In genomic region chr15:59029554-59029953, GRCh38 we compare ENCODE assay signal across 22 cellular contexts. TPM values are rescaled to one million over a fixed set of nuclear protein-coding genes. Genes with fewer than 3 reads are reported as not detected.
DNase-seq lines count a peak whose midpoint lies in the region; ATAC-seq lines count a peak whose summit lies in the region.
"Had no signal": no experiment of that assay in that cellular context is flagged by ENCODE, and none has a peak within 500 bp of the region (broad histone marks: within the 10 kb centered on the region; RNA-seq: fewer than 3 reads in every experiment).

No MANE protein-coding gene starts in this region.

- H3K4me3 ChIP-seq in CD4-positive, CD25-positive, alpha-beta regulatory T cell (ENCODE audit: low read depth, low read length): no peak overlapping the region
- H3K4me3 ChIP-seq: A549, GM12878, GM23248, HAP-1 had no signal

- H3K27ac ChIP-seq in CD4-positive, CD25-positive, alpha-beta regulatory T cell (ENCODE audit: insufficient read depth, low read length, poor library complexity, severe bottlenecking): no peak overlapping the region
- H3K27ac ChIP-seq: 22Rv1, A549, C4-2B, GM23248 had no signal

- no peaks in the 10 kb centered on the region for H3K27me3 Mint-ChIP-seq in activated CD8-positive, alpha-beta memory T cell treated with anti-CD3 and anti-CD28 coated beads, Interleukin-2, amount 10 ng/mL, durations not matched to agents 7 days and 5 days
- no peaks in the 10 kb centered on the region for H3K27me3 Mint-ChIP-seq in CD4-positive, CD25-positive, alpha-beta regulatory T cell
- H3K27me3 Mint-ChIP-seq in activated T-helper 17 cell treated with anti-CD3 and anti-CD28 coated beads, Interleukin-2, amount 50 U/mL, for 72 hours: no peaks in the 10 kb centered on the region
- H3K27me3 Mint-ChIP-seq in memory B cell: no peaks in the 10 kb centered on the region

- peaks cover 48% of the 10 kb centered on the region for H3K36me3 Mint-ChIP-seq in activated CD8-positive, alpha-beta memory T cell treated with anti-CD3 and anti-CD28 coated beads, Interleukin-2, amount 10 ng/mL, durations not matched to agents 7 days and 5 days
- H3K36me3 Mint-ChIP-seq in CD4-positive, CD25-positive, alpha-beta regulatory T cell: peaks cover 39% of the 10 kb centered on the region
- peaks cover 83% of the 10 kb centered on the region for H3K36me3 Mint-ChIP-seq in activated T-helper 17 cell treated with anti-CD3 and anti-CD28 coated beads, Interleukin-2, amount 50 U/mL, for 72 hours (ENCODE audit: low read depth)
- peaks cover 36% of the 10 kb centered on the region for H3K36me3 Mint-ChIP-seq in memory B cell

- peaks cover 36% of the 10 kb centered on the region for H3K36me3 ChIP-seq in CD4-positive, CD25-positive, alpha-beta regulatory T cell (ENCODE audit: control insufficient read depth, insufficient read depth, low read length)

- H3K4me1 ChIP-seq in CD4-positive, CD25-positive, alpha-beta regulatory T cell (ENCODE audit: control insufficient read depth, insufficient read depth, low read length, poor library complexity, severe bottlenecking): peaks cover 5% of the 10 kb centered on the region
- H3K4me1 ChIP-seq: A549, HAP-1 had no signal

- no peaks in the 10 kb centered on the region for H3K9me3 Mint-ChIP-seq in activated CD8-positive, alpha-beta memory T cell treated with anti-CD3 and anti-CD28 coated beads, Interleukin-2, amount 10 ng/mL, durations not matched to agents 7 days and 5 days (ENCODE audit: low read depth)
- no peaks in the 10 kb centered on the region for H3K9me3 Mint-ChIP-seq in CD4-positive, CD25-positive, alpha-beta regulatory T cell
- no peaks in the 10 kb centered on the region for H3K9me3 Mint-ChIP-seq in activated T-helper 17 cell treated with anti-CD3 and anti-CD28 coated beads, Interleukin-2, amount 50 U/mL, for 72 hours
- H3K9me3 Mint-ChIP-seq in memory B cell: no peaks in the 10 kb centered on the region
- H3K9me3 Mint-ChIP-seq: CD8-positive, alpha-beta T cell had no signal

- H3K4me1 Mint-ChIP-seq in activated CD8-positive, alpha-beta memory T cell treated with anti-CD3 and anti-CD28 coated beads, Interleukin-2, amount 10 ng/mL, durations not matched to agents 7 days and 5 days: peaks cover 24% of the 10 kb centered on the region
- peaks cover 41 to 57% (median 47%) of the 10 kb centered on the region in 4 donors for H3K4me1 Mint-ChIP-seq in CD4-positive, CD25-positive, alpha-beta regulatory T cell
- H3K4me1 Mint-ChIP-seq in activated T-helper 17 cell treated with anti-CD3 and anti-CD28 coated beads, Interleukin-2, amount 50 U/mL, for 72 hours: peaks cover 38% of the 10 kb centered on the region
- peaks cover 17% of the 10 kb centered on the region for H3K4me1 Mint-ChIP-seq in memory B cell

- CTCF ChIA-PET in activated CD8-positive, alpha-beta memory T cell treated with anti-CD3 and anti-CD28 coated beads, Interleukin-2, amount 10 ng/mL, durations not matched to agents 7 days and 5 days (lab: Charles Lee): interaction anchor here (1.4 to 1.5 kb wide), 2 partner anchors 9 to 12 kb away, joined by 4 to 5 read pairs; no protein-coding TSS in a partner anchor

- no peak overlapping the region for H3K4me3 Mint-ChIP-seq in activated CD8-positive, alpha-beta memory T cell treated with anti-CD3 and anti-CD28 coated beads, Interleukin-2, amount 10 ng/mL, durations not matched to agents 7 days and 5 days
- H3K4me3 Mint-ChIP-seq in CD4-positive, CD25-positive, alpha-beta regulatory T cell: peak overlapping the region in 1 of 4 donors; percentile 49
- H3K4me3 Mint-ChIP-seq in activated T-helper 17 cell treated with anti-CD3 and anti-CD28 coated beads, Interleukin-2, amount 50 U/mL, for 72 hours: no peak overlapping the region
- H3K4me3 Mint-ChIP-seq in memory B cell: no peak overlapping the region
- H3K4me3 Mint-ChIP-seq: CD8-positive, alpha-beta T cell had no signal

- no peak for DNase-seq in activated CD8-positive, alpha-beta memory T cell treated with anti-CD3 and anti-CD28 coated beads, Interleukin-2, amount 10 ng/mL, durations not matched to agents 7 days and 5 days
- DNase-seq in activated CD8-positive, alpha-beta memory T cell treated with anti-CD3 and anti-CD28 coated beads, Interleukin-2, amount 50 U/mL, for 4 hours: no peak
- DNase-seq in CD4-positive, CD25-positive, alpha-beta regulatory T cell: no peak
- DNase-seq in memory B cell (ENCODE audit: low spot score in 2 of 2): no peak
- no peak for DNase-seq in OCI-M1 (lab: John Stamatoyannopoulos, UW)
- no peak for DNase-seq in stimulated activated CD8-positive, alpha-beta memory T cell treated with anti-CD3 and anti-CD28 coated beads, Interleukin-4, amount 100 ng/mL, for 48 hours
- DNase-seq in NCI-H2227 treated with DMSO at 0.1 percent for 48 hours (lab: John Stamatoyannopoulos, UW): no peak
- DNase-seq: AML-193; Calu3; CD8-positive, alpha-beta T cell; DMS 273 treated with DMSO at 0.1 percent for 48 hours; DMS53; DND-41; EL; GM23248 had no signal

- ATAC-seq in activated CD8-positive, alpha-beta memory T cell treated with anti-CD3 and anti-CD28 coated beads, Interleukin-2, amount 10 ng/mL, durations not matched to agents 7 days and 5 days: peak; percentile 30
- no peak for ATAC-seq in CD4-positive, CD25-positive, alpha-beta regulatory T cell (ENCODE audit: low read depth in 2 of 2)
- no peak for ATAC-seq in activated T-helper 17 cell treated with anti-CD3 and anti-CD28 coated beads, Interleukin-2, amount 50 U/mL, for 72 hours (replicated peaks)
- no peak for ATAC-seq in memory B cell (ENCODE audit: low read depth)
- ATAC-seq: A549; CD8-positive, alpha-beta T cell; GM12878; HepG2 had no signal

- no peaks in the 10 kb centered on the region for H3K9me3 ChIP-seq in CD4-positive, CD25-positive, alpha-beta regulatory T cell (ENCODE audit: control insufficient read depth in 2 of 2, low read length in 2 of 2)
- H3K9me3 ChIP-seq: A549, HAP-1 had no signal

- no peaks in the 10 kb centered on the region for H3K27me3 ChIP-seq in CD4-positive, CD25-positive, alpha-beta regulatory T cell (ENCODE audit: control insufficient read depth, insufficient read depth, low read length)

- H3K27ac Mint-ChIP-seq in activated CD8-positive, alpha-beta memory T cell treated with anti-CD3 and anti-CD28 coated beads, Interleukin-2, amount 10 ng/mL, durations not matched to agents 7 days and 5 days: no peak overlapping the region
- H3K27ac Mint-ChIP-seq in CD4-positive, CD25-positive, alpha-beta regulatory T cell: peak overlapping the region in 2 of 3 donors; percentile 3 to 35
- H3K27ac Mint-ChIP-seq in activated T-helper 17 cell treated with anti-CD3 and anti-CD28 coated beads, Interleukin-2, amount 50 U/mL, for 72 hours: peak overlapping the region; percentile 86
- peak overlapping the region; percentile 45 for H3K27ac Mint-ChIP-seq in memory B cell
- H3K27ac Mint-ChIP-seq: CD8-positive, alpha-beta T cell had no signal

RNA-seq across cellular contexts. Expression of gene RNF111, which starts 42.1 kb away (rescaled TPM):
- total RNA-seq in activated CD8-positive, alpha-beta memory T cell treated with anti-CD3 and anti-CD28 coated beads, Interleukin-2, amount 10 ng/mL, durations not matched to agents 7 days and 5 days: 10 to 100 TPM; 39.7 to 39.8 TPM
- 58.2 TPM for total RNA-seq in CD4-positive, CD25-positive, alpha-beta regulatory T cell
- polyA plus RNA-seq in CD4-positive, CD25-positive, alpha-beta regulatory T cell: 10 to 100 TPM; 17.2 to 23.2 (median 18.8) TPM
- 10 to 100 TPM; 28.9 to 46.2 TPM for total RNA-seq in activated T-helper 17 cell treated with anti-CD3 and anti-CD28 coated beads, Interleukin-2, amount 50 U/mL, for 72 hours
